Comparison of ENCODE assay signal across 1 cellular context in genomic region chr20:4090756-4091331, GRCh38.
TF ChIP-seq lines count a peak whose summit lies in the region.

No MANE protein-coding gene starts in this region.

TF ChIP-seq in HepG2, 621 proteins besides CTCF, POLR2A, EP300 and RAD21 (continued from another document):
- 0 out of 2 replicates have a peak, but pooled peaks have one; percentile 40 for TF ChIP-seq LRRFIP1 (CRISPR knock-in tag; conservative IDR thresholded peaks at IDR 0.05)
- TF ChIP-seq CREB3 (CRISPR knock-in tag; IDR thresholded peaks at IDR 0.05) = no peak
- TF ChIP-seq ELF3 (CRISPR knock-in tag; IDR thresholded peaks at IDR 0.05) = peak; percentile 18; the same call in 1 of the 2 replicates
- 0 out of 2 replicates have a peak, but pooled peaks have one; percentile 50 for TF ChIP-seq RNF2 (conservative IDR thresholded peaks at IDR 0.05; ENCODE audit: low read depth)
- TF ChIP-seq USF2 (IDR thresholded peaks at IDR 0.05; ENCODE audit: low read depth, low read length) = no peak
- TF ChIP-seq USF2 (CRISPR knock-in tag; IDR thresholded peaks at IDR 0.05; ENCODE audit: borderline replicate concordance) = no peak
- no peak for TF ChIP-seq REXO4 (CRISPR knock-in tag; IDR thresholded peaks at IDR 0.05; ENCODE audit: borderline replicate concordance)
- no peak for TF ChIP-seq THAP9 (CRISPR knock-in tag; IDR thresholded peaks at IDR 0.05; ENCODE audit: borderline replicate concordance)
- TF ChIP-seq NFYC (CRISPR knock-in tag; IDR thresholded peaks at IDR 0.05) = peak; percentile 68
- 0 out of 2 replicates have a peak, but pooled peaks have one; percentile 27 for TF ChIP-seq ZFP1 (CRISPR knock-in tag; IDR thresholded peaks at IDR 0.05)
- 0 out of 4 replicates have a peak, but pooled peaks of 1 of the 2 experiments have one; percentile 16 for TF ChIP-seq HMGXB4 (CRISPR knock-in tag; IDR thresholded peaks at IDR 0.05; ENCODE audit: borderline replicate concordance in 1 of 2, low read depth in 1 of 2)
- peak; percentile 22; the same call in 1 of the 2 replicates for TF ChIP-seq ZNF331 (CRISPR knock-in tag; IDR thresholded peaks at IDR 0.05)
- no peak for TF ChIP-seq ZBTB39 (CRISPR knock-in tag; IDR thresholded peaks at IDR 0.05)
- TF ChIP-seq PAX8 (CRISPR knock-in tag; IDR thresholded peaks at IDR 0.05; ENCODE audit: borderline replicate concordance) = 0 out of 2 replicates have a peak, but pooled peaks have one; percentile 16
- no peak for TF ChIP-seq TP53 (CRISPR knock-in tag; conservative IDR thresholded peaks at IDR 0.05)
- no peak for TF ChIP-seq ZNF776 (CRISPR knock-in tag; IDR thresholded peaks at IDR 0.05)
- peak; percentile 11; the same call in 1 of the 2 replicates for TF ChIP-seq ELF1 (CRISPR knock-in tag; IDR thresholded peaks at IDR 0.05)
- no peak for TF ChIP-seq HNF1A (IDR thresholded peaks at IDR 0.05; ENCODE audit: low read depth)
- 0 out of 2 replicates have a peak, but pooled peaks have one; percentile 3 for TF ChIP-seq HNF1A (CRISPR knock-in tag; IDR thresholded peaks at IDR 0.05; ENCODE audit: borderline replicate concordance)
- no peak for TF ChIP-seq PREB (CRISPR knock-in tag; IDR thresholded peaks at IDR 0.05)
- TF ChIP-seq AFF4 (CRISPR knock-in tag; IDR thresholded peaks at IDR 0.05) = 0 out of 2 replicates have a peak, but pooled peaks have one; percentile 41
- no peak for TF ChIP-seq ESRRA (CRISPR knock-in tag; IDR thresholded peaks at IDR 0.05; ENCODE audit: low read depth)
- TF ChIP-seq PRPF4 (IDR thresholded peaks at IDR 0.05; ENCODE audit: low read depth, low read length, poor library complexity, severe bottlenecking) = no peak
- 0 out of 2 replicates have a peak, but pooled peaks have one; percentile 23 for TF ChIP-seq FOXA3 (CRISPR knock-in tag; IDR thresholded peaks at IDR 0.05)
- no peak for TF ChIP-seq LBX2 (CRISPR knock-in tag; IDR thresholded peaks at IDR 0.05; ENCODE audit: borderline replicate concordance)
- 0 out of 2 replicates have a peak, but pooled peaks have one; percentile 48 for TF ChIP-seq KDM1A (CRISPR knock-in tag; IDR thresholded peaks at IDR 0.05)
- TF ChIP-seq FOXK1 (CRISPR knock-in tag; IDR thresholded peaks at IDR 0.05; ENCODE audit: borderline replicate concordance, low read depth) = 0 out of 2 replicates have a peak, but pooled peaks have one; percentile 11
- 0 out of 2 replicates have a peak, but pooled peaks have one; percentile 17 for TF ChIP-seq ZKSCAN8 (CRISPR knock-in tag; IDR thresholded peaks at IDR 0.05; ENCODE audit: borderline replicate concordance)
- TF ChIP-seq ZNF121 (CRISPR knock-in tag; IDR thresholded peaks at IDR 0.05) = no peak
